ENCODE assay signal across 8 cellular contexts in the genomic region with DNA sequence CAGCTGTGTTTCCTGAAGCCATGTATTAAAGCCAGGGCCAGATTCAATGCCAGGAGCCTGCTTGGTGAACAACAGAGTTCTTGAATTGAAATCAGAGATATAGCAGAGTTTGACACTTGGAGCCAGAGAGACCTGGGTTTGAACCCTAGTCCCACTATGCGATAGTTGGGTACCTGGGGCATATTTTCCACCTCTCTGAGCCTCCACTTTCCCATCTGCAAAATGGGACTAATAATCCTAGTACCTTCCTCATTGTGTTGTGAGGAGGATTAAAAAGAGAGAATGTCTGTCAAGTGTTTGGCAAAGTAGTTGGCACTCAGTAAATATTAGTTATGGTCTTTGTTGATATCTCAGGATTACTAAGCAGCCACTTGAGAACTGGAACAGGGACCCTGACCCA. TPM values are rescaled to one million over a fixed set of nuclear protein-coding genes. Genes with fewer than 3 reads are reported as not detected.
"Had no signal": no experiment of that assay in that cellular context is flagged by ENCODE, and none has a peak within 500 bp of the region (broad histone marks: within the 10 kb centered on the region; RNA-seq: fewer than 3 reads in every experiment).

No MANE protein-coding gene starts in this region.

- FAIRE-seq: HTR-8/SVneo had no signal

- DNase-seq: GM23248, GOT3, H7, KG1 had no signal

- H3K4me1 ChIP-seq: HAP-1 had no signal

- ATAC-seq: HCT116 had no signal

- H3K4me3 ChIP-seq: GM23248, HAP-1 had no signal

- H3K9me3 ChIP-seq: HAP-1 had no signal

- H3K9ac ChIP-seq: GM23248 had no signal

- H2AFZ ChIP-seq: GM23248 had no signal

- H3K27ac ChIP-seq: GM23248 had no signal

- H3K36me3 ChIP-seq: HAP-1 had no signal

RNA-seq across cellular contexts. Expression of a gene that starts 6.0 kb away (rescaled TPM):
- total RNA-seq: GM23248, HT-29 had no signal
- polyA plus RNA-seq: GM23248 had no signal
